In the genomic region with DNA sequence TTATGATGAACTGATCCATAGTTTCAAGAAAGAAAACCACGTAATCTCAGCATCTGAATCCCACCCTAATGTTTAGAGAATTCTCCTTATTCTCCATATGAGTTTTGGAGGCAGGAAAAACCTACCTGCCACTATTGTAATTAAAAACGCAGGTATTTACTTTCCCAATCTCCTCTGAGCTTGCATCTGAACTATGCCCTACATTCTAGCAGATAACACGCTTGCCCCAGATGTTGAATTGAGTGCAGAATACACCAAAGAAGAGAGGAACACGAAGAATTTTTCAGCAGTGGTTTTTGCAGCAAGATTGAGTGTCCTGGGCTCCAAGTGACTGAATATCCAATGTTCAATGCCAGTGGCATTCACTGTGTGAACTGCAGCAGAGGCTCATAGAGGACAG, we compare ENCODE assay signal across 23 cellular contexts.
"Had no signal": no experiment of that assay in that cellular context is flagged by ENCODE, and none has a peak within 500 bp of the region (broad histone marks: within the 10 kb centered on the region; RNA-seq: fewer than 3 reads in every experiment).

No MANE protein-coding gene starts in this region.

- H3K27me3 Mint-ChIP-seq: dendritic cell treated with granulocyte-macrophage colony-stimulating factor and Interleukin-4, amounts not matched to agents 40 ng/mL and 50 ng/mL, for 4 days had no signal

- H3K4me1 Mint-ChIP-seq: activated CD8-positive, alpha-beta memory T cell treated with anti-CD3 and anti-CD28 coated beads, Interleukin-2, amount 10 ng/mL, durations not matched to agents 7 days and 5 days; central memory CD8-positive, alpha-beta T cell; naive thymus-derived CD4-positive, alpha-beta T cell; T-helper 17 cell had no signal

- H3K4me1 ChIP-seq: esophagus squamous epithelium, testis, transverse colon had no signal

- DNase-seq: activated CD4-positive, alpha-beta T cell treated with anti-CD3 and anti-CD28 coated beads for 1 hour; activated CD8-positive, alpha-beta memory T cell treated with anti-CD3 and anti-CD28 coated beads, Interleukin-2, amount 10 ng/mL, durations not matched to agents 7 days and 5 days; activated CD8-positive, alpha-beta T cell treated with anti-CD3 and anti-CD28 coated beads, Interleukin-2, amount 10 ng/mL, durations not matched to agents 7 days and 5 days; activated T-cell treated with anti-CD3 and anti-CD28 coated beads, Interleukin-2, amount 50 U/mL, for 48 hours; esophagus squamous epithelium; left cardiac atrium; midbrain; naive thymus-derived CD4-positive, alpha-beta T cell; right cardiac atrium; stimulated activated CD4-positive, alpha-beta T cell treated with anti-CD3 and anti-CD28 coated beads, Interleukin-2, amount 100 ng/mL, for 48 hours; stimulated activated naive CD8-positive, alpha-beta T cell treated with anti-CD3 and anti-CD28 coated beads, Interleukin-15, Interleukin-2, amounts not matched to agents 100 U/mL and 50 U/mL, for 24 hours; T-helper 17 cell; T1000; testis; transverse colon had no signal

- H3K4me3 ChIP-seq: esophagus squamous epithelium, testis, transverse colon had no signal

- FAIRE-seq: bronchial epithelial cell, keratinocyte, urothelium cell line had no signal

- H3K9me3 ChIP-seq: esophagus squamous epithelium, testis, transverse colon had no signal

- ATAC-seq: activated CD8-positive, alpha-beta memory T cell treated with anti-CD3 and anti-CD28 coated beads, Interleukin-2, amount 10 ng/mL, durations not matched to agents 7 days and 5 days; activated CD8-positive, alpha-beta T cell treated with anti-CD3 and anti-CD28 coated beads, Interleukin-2, amount 10 ng/mL, durations not matched to agents 7 days and 5 days; activated naive CD4-positive, alpha-beta T cell treated with anti-CD3 and anti-CD28 coated beads, Interleukin-2, amount 50 U/mL, for 72 hours; left cardiac atrium; naive thymus-derived CD4-positive, alpha-beta T cell; right cardiac atrium; stimulated activated naive CD8-positive, alpha-beta T cell treated with anti-CD3 and anti-CD28 coated beads, Interleukin-15, Interleukin-2, amounts not matched to agents 100 U/mL and 50 U/mL, for 24 hours; T-helper 17 cell had no signal

- H3K36me3 ChIP-seq: esophagus squamous epithelium, transverse colon had no signal

- H3K27ac ChIP-seq: epithelial cell of prostate, esophagus squamous epithelium, testis, transverse colon had no signal

- H3K27me3 ChIP-seq: esophagus squamous epithelium, testis, transverse colon had no signal

- H3K4me3 Mint-ChIP-seq: activated CD8-positive, alpha-beta memory T cell treated with anti-CD3 and anti-CD28 coated beads, Interleukin-2, amount 10 ng/mL, durations not matched to agents 7 days and 5 days; activated CD8-positive, alpha-beta T cell treated with anti-CD3 and anti-CD28 coated beads, Interleukin-2, amount 10 ng/mL, durations not matched to agents 7 days and 5 days; central memory CD8-positive, alpha-beta T cell; dendritic cell treated with granulocyte-macrophage colony-stimulating factor and Interleukin-4, amounts not matched to agents 40 ng/mL and 50 ng/mL, for 4 days; naive thymus-derived CD4-positive, alpha-beta T cell; T-helper 17 cell had no signal

- H3K9me3 Mint-ChIP-seq: activated T-helper 2 cell treated with anti-CD3 and anti-CD28 coated beads, Interferon-gamma antibody, Interleukin-2, Interleukin-4, amounts not matched to agents 10 μg/mL and 5 μg/mL and 100 μg/mL, durations not matched to agents 14 hours and 24 hours and 36 hours; central memory CD8-positive, alpha-beta T cell had no signal

- H3K27ac Mint-ChIP-seq: activated CD8-positive, alpha-beta memory T cell treated with anti-CD3 and anti-CD28 coated beads, Interleukin-2, amount 10 ng/mL, durations not matched to agents 7 days and 5 days; activated CD8-positive, alpha-beta T cell treated with anti-CD3 and anti-CD28 coated beads, Interleukin-2, amount 10 ng/mL, durations not matched to agents 7 days and 5 days; activated naive CD4-positive, alpha-beta T cell treated with anti-CD3 and anti-CD28 coated beads, Interleukin-2, amount 50 U/mL, for 72 hours; activated T-helper 2 cell treated with anti-CD3 and anti-CD28 coated beads, Interferon-gamma antibody, Interleukin-2, Interleukin-4, amounts not matched to agents 10 μg/mL and 5 μg/mL and 100 μg/mL, durations not matched to agents 14 hours and 24 hours and 36 hours; dendritic cell treated with granulocyte-macrophage colony-stimulating factor and Interleukin-4, amounts not matched to agents 40 ng/mL and 50 ng/mL, for 4 days; naive thymus-derived CD4-positive, alpha-beta T cell; T-helper 17 cell had no signal

- H3K36me3 Mint-ChIP-seq: activated CD8-positive, alpha-beta memory T cell treated with anti-CD3 and anti-CD28 coated beads, Interleukin-2, amount 10 ng/mL, durations not matched to agents 7 days and 5 days; activated naive CD4-positive, alpha-beta T cell treated with anti-CD3 and anti-CD28 coated beads, Interleukin-2, amount 50 U/mL, for 72 hours had no signal
